9 cellular contexts compared by ENCODE assay signal in the genomic region with DNA sequence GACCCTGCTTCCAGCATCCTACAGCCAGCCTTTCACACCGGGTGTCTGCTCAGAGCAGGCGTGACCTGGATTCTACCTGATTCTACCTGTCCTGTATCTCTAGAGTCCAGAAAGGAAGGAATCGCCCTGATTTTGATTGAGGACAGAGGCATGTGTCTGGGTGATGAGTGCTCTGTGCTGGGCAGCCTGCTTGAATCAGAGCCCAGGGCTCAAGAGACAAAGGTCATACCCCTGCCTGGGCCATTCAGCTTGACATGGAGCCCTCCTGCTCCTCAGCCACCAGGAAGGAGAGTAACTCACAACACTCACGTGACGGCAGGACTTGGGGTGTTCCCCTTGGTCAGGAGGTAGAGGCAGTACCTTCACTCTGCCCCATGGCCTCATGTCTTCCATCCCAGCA. TPM values are rescaled to one million over a fixed set of nuclear protein-coding genes. Genes with fewer than 3 reads are reported as not detected.
"Had no signal": no experiment of that assay in that cellular context is flagged by ENCODE, and none has a peak within 500 bp of the region (broad histone marks: within the 10 kb centered on the region; RNA-seq: fewer than 3 reads in every experiment).

No MANE protein-coding gene starts in this region.

- H3K4me3 ChIP-seq: GM23248 had no signal

- H3K4me1 Mint-ChIP-seq: IgD-negative memory B cell had no signal

- H3K9ac ChIP-seq: GM23248 had no signal

- DNase-seq: GM23248, GOT3, H9, HCEC 1CT, KBM-7 had no signal

- H3K27ac ChIP-seq: GM23248 had no signal

- H2AFZ ChIP-seq: GM23248 had no signal

- FAIRE-seq: H54, HTR-8/SVneo had no signal

- H3K4me3 Mint-ChIP-seq: H9, IgD-negative memory B cell had no signal

- H3K27ac Mint-ChIP-seq: H9, IgD-negative memory B cell had no signal

- H3K9me3 Mint-ChIP-seq: H9, IgD-negative memory B cell had no signal

- H3K36me3 Mint-ChIP-seq: IgD-negative memory B cell had no signal

RNA-seq across cellular contexts. Expression of a gene that starts 11.2 kb away (rescaled TPM):
- total RNA-seq: GM23248, HT-29 had no signal
- polyA plus RNA-seq: GM23248, IgD-negative memory B cell had no signal
